ENCODE assay signal across 16 cellular contexts in the genomic region with DNA sequence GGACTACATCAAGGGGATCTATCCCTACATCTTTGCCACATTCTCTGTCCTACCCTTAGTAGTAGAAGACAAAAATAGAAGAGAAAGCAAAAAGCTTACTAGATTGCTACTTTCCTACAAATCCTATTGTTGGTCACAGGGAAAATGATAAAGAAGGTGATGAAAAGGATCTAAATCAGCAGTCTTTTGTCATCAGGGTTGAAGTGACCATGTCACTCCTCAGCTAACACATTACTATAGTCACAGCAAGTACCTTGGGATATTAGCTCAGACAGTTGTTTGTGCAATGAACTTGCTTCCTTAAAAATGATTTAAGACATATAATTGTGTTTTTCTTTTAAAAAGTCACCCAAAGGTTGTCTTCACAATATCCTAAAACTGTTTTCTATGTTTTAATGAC. TPM values are rescaled to one million over a fixed set of nuclear protein-coding genes. Genes with fewer than 3 reads are reported as not detected.
DNase-seq lines count a peak whose midpoint lies in the region; ATAC-seq, FAIRE-seq and TF ChIP-seq lines count a peak whose summit lies in the region.
"Had no signal": no experiment of that assay in that cellular context is flagged by ENCODE, and none has a peak within 500 bp of the region (broad histone marks: within the 10 kb centered on the region; RNA-seq: fewer than 3 reads in every experiment).

No MANE protein-coding gene starts in this region.

- dilution Hi-C loops in endothelial cell of umbilical vein (cut with MboI; ENCODE audit: extremely low pct_ligation_motif_present, low sequenced_read_pairs): no loop called here

- H3K36me3 ChIP-seq in right atrium auricular region (no peaks in the 10 kb centered on the region), endothelial cell of umbilical vein (ENCODE audit: control insufficient read depth in 2 of 2, extremely low read depth in 1 of 2, insufficient read depth in 2 of 2, low read length in 2 of 2) (peaks cover 0 to 14% of the 10 kb centered on the region in 2 experiments), neutrophil (peaks cover 77% of the 10 kb centered on the region)

- ATAC-seq in Right ventricle myocardium superior (ENCODE audit: poor library complexity): peak; percentile 63
- ATAC-seq in natural killer cell treated with Interleukin-12 subunit alpha and Interleukin-12 subunit beta and Interleukin-15 and Interleukin-18, amount 100 ng/mL, for 72 hours: no peak

- TF ChIP-seq CTCF in right atrium auricular region (IDR thresholded peaks at IDR 0.05) (no peak), endothelial cell of umbilical vein (IDR thresholded peaks at IDR 0.05; ENCODE audit: extremely low read depth in 1 of 2, insufficient read depth in 1 of 2, low read depth in 1 of 2, low read length in 2 of 2) (no peak), neutrophil (IDR thresholded peaks at IDR 0.05) (no peak)

- no peak overlapping the region for H3K4me3 Mint-ChIP-seq in natural killer cell treated with Interleukin-12 subunit alpha and Interleukin-12 subunit beta and Interleukin-15 and Interleukin-18, amount 100 ng/mL, for 72 hours
- H3K4me3 Mint-ChIP-seq: H9 had no signal

- H3K4me1 ChIP-seq in right atrium auricular region: peaks cover 0 to 57% of the 10 kb centered on the region in 2 donors
- peaks cover 37% of the 10 kb centered on the region for H3K4me1 ChIP-seq in endothelial cell of umbilical vein (ENCODE audit: control insufficient read depth, extremely low read depth, insufficient read depth, low read length)
- peaks cover 27 to 42% of the 10 kb centered on the region in 2 experiments for H3K4me1 ChIP-seq in neutrophil (ENCODE audit: control insufficient read depth in 1 of 2, insufficient read depth in 1 of 2, low read depth in 1 of 2, low read length in 1 of 2)

- H3K9me3 Mint-ChIP-seq in natural killer cell treated with Interleukin-12 subunit alpha and Interleukin-12 subunit beta and Interleukin-15 and Interleukin-18, amount 100 ng/mL, for 72 hours: no peaks in the 10 kb centered on the region
- H3K9me3 Mint-ChIP-seq: H9 had no signal

- no peak overlapping the region for H3K27ac Mint-ChIP-seq in natural killer cell treated with Interleukin-12 subunit alpha and Interleukin-12 subunit beta and Interleukin-15 and Interleukin-18, amount 100 ng/mL, for 72 hours

- POLR2A ChIA-PET in endothelial cell of umbilical vein (lab: Charles Lee): no interaction called here

- no peak overlapping the region for H3K4me3 ChIP-seq in right atrium auricular region
- no peak overlapping the region for H3K4me3 ChIP-seq in endothelial cell of umbilical vein (replicated peaks in 1 of 3; ENCODE audit: insufficient read depth in 1 of 3, low read depth in 1 of 3, low read length in 3 of 3)
- no peak overlapping the region for H3K4me3 ChIP-seq in neutrophil (ENCODE audit: low read depth in 1 of 2, low read length in 1 of 2)

- peaks cover 0 to 14% of the 10 kb centered on the region in 2 donors for H3K27me3 Mint-ChIP-seq in natural killer cell treated with Interleukin-12 subunit alpha and Interleukin-12 subunit beta and Interleukin-15 and Interleukin-18, amount 100 ng/mL, for 72 hours

- no peaks in the 10 kb centered on the region for H3K9me3 ChIP-seq in right atrium auricular region
- no peaks in the 10 kb centered on the region for H3K9me3 ChIP-seq in endothelial cell of umbilical vein (replicated peaks; ENCODE audit: control insufficient read depth, insufficient read depth, low read length)
- H3K9me3 ChIP-seq in neutrophil: no peaks in the 10 kb centered on the region

- H3K36me3 Mint-ChIP-seq in natural killer cell treated with Interleukin-12 subunit alpha and Interleukin-12 subunit beta and Interleukin-15 and Interleukin-18, amount 100 ng/mL, for 72 hours: no peaks in the 10 kb centered on the region

- intact Hi-C loops in Right ventricle myocardium superior (cut with DNase I): no loop called here
- intact Hi-C loops in endothelial cell of umbilical vein (cut with micrococcal nuclease): loop anchor here (1.0 kb wide), 1 partner anchor 10 kb away; no protein-coding TSS in a partner anchor

- no peak overlapping the region for H2AFZ ChIP-seq in endothelial cell of umbilical vein (ENCODE audit: low read depth, low read length)

- H3K27me3 ChIP-seq in right atrium auricular region: no peaks in the 10 kb centered on the region
- H3K27me3 ChIP-seq in endothelial cell of umbilical vein (ENCODE audit: control insufficient read depth in 2 of 2, insufficient read depth in 2 of 2, low read length in 2 of 2): no peaks in the 10 kb centered on the region
- H3K27me3 ChIP-seq in neutrophil: no peaks in the 10 kb centered on the region

- DNase-seq in Right ventricle myocardium superior (no peak), right atrium auricular region (ENCODE audit: low spot score) (no peak), endothelial cell of umbilical vein (ENCODE audit: low read depth, low spot score) (no peak), hippocampal formation (lab: John Stamatoyannopoulos, UW) (no peak), iPS-NIHi11 (ENCODE audit: low spot score) (no peak), SKM-1 (lab: John Stamatoyannopoulos, UW; ENCODE audit: unreplicated experiment) (no peak)
- DNase-seq in natural killer cell treated with Interleukin-12 subunit alpha and Interleukin-12 subunit beta and Interleukin-15 and Interleukin-18, amount 100 ng/mL, for 72 hours (ENCODE audit: low spot score): no peak
- DNase-seq: DMS53, H9, Karpas-422, NCI-H2227 treated with DMSO at 0.1 percent for 48 hours, NCI-H526 had no signal

- H3K4me2 ChIP-seq in endothelial cell of umbilical vein (ENCODE audit: insufficient read depth, low read length): peak overlapping the region; percentile 57

- no peaks in the 10 kb centered on the region for H3K4me1 Mint-ChIP-seq in natural killer cell treated with Interleukin-12 subunit alpha and Interleukin-12 subunit beta and Interleukin-15 and Interleukin-18, amount 100 ng/mL, for 72 hours (ENCODE audit: low read depth in 2 of 2)

- H3K9ac ChIP-seq in endothelial cell of umbilical vein (replicated peaks; ENCODE audit: extremely low read depth, insufficient read depth, low read length): no peak overlapping the region

- CTCF ChIA-PET in endothelial cell of umbilical vein (lab: Charles Lee): interaction anchor here (1.3 to 3.0 kb wide), 2 partner anchors 9 to 167 kb away, joined by 9 read pairs; no protein-coding TSS in a partner anchor

- peak overlapping the region in 1 of 2 donors; percentile 51 for H3K27ac ChIP-seq in right atrium auricular region
- H3K27ac ChIP-seq in endothelial cell of umbilical vein (ENCODE audit: insufficient read depth, low read depth, low read length): no peak overlapping the region
- H3K27ac ChIP-seq in neutrophil: peak overlapping the region; percentile 53
- H3K27ac ChIP-seq: C4-2B, RWPE1 had no signal

- BruUV-seq in endothelial cell of umbilical vein (replicated peaks; lab: Mats Ljungman, UMichigan): no TSS peak

- no peaks in the 10 kb centered on the region for H3K9me1 ChIP-seq in endothelial cell of umbilical vein (replicated peaks; ENCODE audit: control insufficient read depth, extremely low read depth, insufficient read depth, low read length)

- no peaks in the 10 kb centered on the region for H4K20me1 ChIP-seq in endothelial cell of umbilical vein (replicated peaks; ENCODE audit: control insufficient read depth, extremely low read depth, insufficient read depth, low read length)

- no peak for TF ChIP-seq POLR2A in endothelial cell of umbilical vein (IDR thresholded peaks at IDR 0.05; ENCODE audit: low read depth, low read length)

- no peak for FAIRE-seq in endothelial cell of umbilical vein (lab: Jason Lieb, UNC)
- FAIRE-seq: A204.1 had no signal

- peaks cover 3% of the 10 kb centered on the region for H3K79me2 ChIP-seq in endothelial cell of umbilical vein (ENCODE audit: control insufficient read depth, insufficient read depth, low read length)

TF ChIP-seq in endothelial cell of umbilical vein, 7 proteins besides CTCF, POLR2A, EP300 and RAD21:
- TF ChIP-seq JUN (IDR thresholded peaks at IDR 0.05; ENCODE audit: borderline replicate concordance, insufficient read depth, insufficient read length, low read depth) (no peak), EZH2 (IDR thresholded peaks at IDR 0.05; ENCODE audit: borderline replicate concordance, low read depth, low read length, severe bottlenecking) (no peak), GATA2 (IDR thresholded peaks at IDR 0.05; ENCODE audit: insufficient read depth, insufficient read length, low read depth, low read length) (no peak), POLR2AphosphoS5 (IDR thresholded peaks at IDR 0.05; ENCODE audit: insufficient read depth, low read depth, low read length) (no peak), FOS (IDR thresholded peaks at IDR 0.05; ENCODE audit: borderline replicate concordance, insufficient read depth, low read length) (no peak), MYC (IDR thresholded peaks at IDR 0.05; ENCODE audit: low read depth, low read length) (no peak)
- TF ChIP-seq, protein P1, sequence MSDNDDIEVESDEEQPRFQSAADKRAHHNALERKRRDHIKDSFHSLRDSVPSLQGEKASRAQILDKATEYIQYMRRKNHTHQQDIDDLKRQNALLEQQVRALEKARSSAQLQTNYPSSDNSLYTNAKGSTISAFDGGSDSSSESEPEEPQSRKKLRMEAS (IDR thresholded peaks at IDR 0.05; ENCODE audit: insufficient read depth, insufficient read length): no peak

RNA-seq across cellular contexts. Expression of a gene that starts 6.3 kb away (rescaled TPM):
- total RNA-seq in Right ventricle myocardium superior (34.1 TPM), right atrium auricular region (10 to 100 TPM; 25.9 to 27.2 TPM), endothelial cell of umbilical vein (17.7 and 35.9 TPM in 2 replicates)
- 11.3 and 13.2 TPM in 2 replicates for polyA plus RNA-seq in endothelial cell of umbilical vein
- polyA plus RNA-seq in endothelial cell of umbilical vein (2011; cell fraction: cytosol; rRNA removed): 9.4 and 9.9 TPM in 2 replicates
- 44.5 and 49.7 TPM in 2 replicates for polyA plus RNA-seq in endothelial cell of umbilical vein (2011; cell fraction: nucleus; rRNA removed)
- polyA plus RNA-seq in endothelial cell of umbilical vein (2012): 19.5 and 21.1 TPM in 2 replicates
- 11.9 and 23.9 TPM in 2 replicates for polyA minus RNA-seq in endothelial cell of umbilical vein
- polyA minus RNA-seq in endothelial cell of umbilical vein (2011; cell fraction: cytosol; rRNA and poly(A)+ RNA removed): not detected
- polyA minus RNA-seq in endothelial cell of umbilical vein (2011; cell fraction: nucleus; rRNA and poly(A)+ RNA removed): 35.4 and 40.4 TPM in 2 replicates
- total RNA-seq in natural killer cell treated with Interleukin-12 subunit alpha and Interleukin-12 subunit beta and Interleukin-15 and Interleukin-18, amount 100 ng/mL, for 72 hours: not detected

Comparison
In these comparisons a context has a peak if more than half of its experiments do, and no peak if none do; other contexts are left out.
1. RNA of a gene that starts 6.3 kb away (total RNA-seq): 17.7 to 35.9 TPM in endothelial cell of umbilical vein, 34.1 TPM in Right ventricle myocardium superior (single experiment) and 25.9 to 27.2 TPM in right atrium auricular region; not detected in natural killer cell treated with Interleukin-12 subunit alpha and Interleukin-12 subunit beta and Interleukin-15 and Interleukin-18, amount 100 ng/mL, for 72 hours; every median in the first group is over 10 times any median in the second.